ENCODE assay signal across 24 cellular contexts in genomic region chr2:141878016-141878415, GRCh38.
"Had no signal": no experiment of that assay in that cellular context is flagged by ENCODE, and none has a peak within 500 bp of the region (broad histone marks: within the 10 kb centered on the region; RNA-seq: fewer than 3 reads in every experiment).

No MANE protein-coding gene starts in this region.

- H3K27me3 ChIP-seq: cardiac muscle cell, right lobe of liver had no signal

- H3K9me3 ChIP-seq: right lobe of liver, thoracic aorta had no signal

- ATAC-seq: activated CD4-positive, CD25-positive, alpha-beta regulatory T cell treated with anti-CD3 and anti-CD28 coated beads, Interleukin-2, amount 50 U/mL, for 24 hours; activated naive CD8-positive, alpha-beta T cell treated with anti-CD3 and anti-CD28 coated beads, Interleukin-2, amount 50 U/mL, for 24 hours; activated T-helper 17 cell treated with anti-CD3 and anti-CD28 coated beads, Interleukin-2, amount 50 U/mL, for 72 hours; naive thymus-derived CD8-positive, alpha-beta T cell; right lobe of liver; stimulated activated naive CD8-positive, alpha-beta T cell treated with anti-CD3 and anti-CD28 coated beads, Interleukin-15, Interleukin-2, amounts not matched to agents 100 U/mL and 50 U/mL, for 24 hours; T-helper 17 cell had no signal

- H3K4me1 ChIP-seq: right lobe of liver had no signal

- H3K4me3 ChIP-seq: cardiac muscle cell, right lobe of liver, thoracic aorta had no signal

- H3K27ac ChIP-seq: cardiac muscle cell, right lobe of liver, thoracic aorta, WERI-Rb-1 had no signal

- H3K36me3 ChIP-seq: cardiac muscle cell, right lobe of liver, thoracic aorta, WERI-Rb-1 had no signal

- DNase-seq: activated CD4-positive, alpha-beta memory T cell treated with anti-CD3 and anti-CD28 coated beads, Interleukin-2, amount 10 ng/mL, durations not matched to agents 7 days and 5 days; activated CD4-positive, alpha-beta T cell treated with anti-CD3 and anti-CD28 coated beads for 48 hours; activated CD8-positive, alpha-beta memory T cell treated with anti-CD3 and anti-CD28 coated beads, Interleukin-2, amount 50 U/mL, for 48 hours; activated gamma-delta T cell treated with Interleukin-2 at 50 U/mL for 16 hours; activated naive CD4-positive, alpha-beta T cell treated with anti-CD3 and anti-CD28 coated beads, Interleukin-2, amount 50 U/mL, for 16 hours; activated naive CD8-positive, alpha-beta T cell treated with anti-CD3 and anti-CD28 coated beads, Interleukin-2, amount 50 U/mL, for 24 hours; activated T-cell treated with anti-CD3 and anti-CD28 coated beads, Interleukin-2, amount 50 U/mL, for 24 hours; cortex of kidney; foreskin fibroblast; head of caudate nucleus; midbrain; naive thymus-derived CD8-positive, alpha-beta T cell; right lobe of liver; stimulated activated CD4-positive, alpha-beta T cell treated with anti-CD3 and anti-CD28 coated beads, Interleukin-12 subunit alpha, Interleukin-12 subunit beta, amount 100 ng/mL, for 4 hours; stimulated activated CD4-positive, alpha-beta T cell treated with anti-CD3 and anti-CD28 coated beads, Interleukin-4, amount 100 ng/mL, for 1 hour; stimulated activated naive CD8-positive, alpha-beta T cell treated with anti-CD3 and anti-CD28 coated beads, Interleukin-15, Interleukin-2, amounts not matched to agents 100 U/mL and 50 U/mL, for 24 hours; T-helper 17 cell; T1000; trophoblast cell; WERI-Rb-1 had no signal
